ENCODE assay signal across 1 cellular context in the genomic region with DNA sequence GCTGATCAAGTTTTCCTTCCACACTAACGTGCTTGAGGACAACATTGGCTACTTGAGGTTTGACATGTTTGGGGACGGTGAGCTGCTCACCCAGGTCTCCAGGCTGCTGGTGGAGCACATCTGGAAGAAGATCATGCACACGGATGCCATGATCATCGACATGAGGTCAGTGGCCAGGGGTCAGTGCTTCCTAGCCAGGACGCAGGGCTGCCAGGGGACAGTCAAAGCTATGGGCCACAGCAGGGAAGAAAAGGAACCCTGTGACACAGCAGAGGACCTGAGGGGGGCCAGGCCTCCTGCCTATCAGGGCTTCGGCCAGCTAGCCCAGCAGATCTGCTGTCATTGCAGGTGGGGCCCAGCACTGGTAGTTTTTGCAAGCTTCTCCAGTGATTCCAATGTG.
TF ChIP-seq lines count a peak whose summit lies in the region.

No MANE protein-coding gene starts in this region.

TF ChIP-seq in H1, 55 proteins besides CTCF, POLR2A, EP300 and RAD21:
- no peak for TF ChIP-seq KDM5A (IDR thresholded peaks at IDR 0.05; ENCODE audit: low read length)
- TF ChIP-seq TAF1 (IDR thresholded peaks at IDR 0.05; ENCODE audit: low read depth, low read length), result no peak
- TF ChIP-seq KDM4A (IDR thresholded peaks at IDR 0.05; ENCODE audit: low read depth, low read length, severe bottlenecking), result no peak
- TF ChIP-seq CEBPB (IDR thresholded peaks at IDR 0.05; ENCODE audit: low read depth, low read length), result no peak
- TF ChIP-seq BCL11A (IDR thresholded peaks at IDR 0.05; ENCODE audit: low read depth in 2 of 2, low read length in 2 of 2), result no peak
- no peak for TF ChIP-seq RFX5 (IDR thresholded peaks at IDR 0.05; ENCODE audit: borderline replicate concordance, low read depth, low read length)
- TF ChIP-seq TAF7 (optimal IDR thresholded peaks at IDR 0.05; ENCODE audit: borderline replicate concordance, low read depth, low read length), result no peak
- no peak for TF ChIP-seq CREB1 (IDR thresholded peaks at IDR 0.05)
- TF ChIP-seq, protein P1, sequence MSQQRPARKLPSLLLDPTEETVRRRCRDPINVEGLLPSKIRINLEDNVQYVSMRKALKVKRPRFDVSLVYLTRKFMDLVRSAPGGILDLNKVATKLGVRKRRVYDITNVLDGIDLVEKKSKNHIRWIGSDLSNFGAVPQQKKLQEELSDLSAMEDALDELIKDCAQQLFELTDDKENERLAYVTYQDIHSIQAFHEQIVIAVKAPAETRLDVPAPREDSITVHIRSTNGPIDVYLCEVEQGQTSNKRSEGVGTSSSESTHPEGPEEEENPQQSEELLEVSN (IDR thresholded peaks at IDR 0.05), result no peak
- no peak for TF ChIP-seq SAP30 (IDR thresholded peaks at IDR 0.05; ENCODE audit: insufficient read depth, insufficient replicate concordance, low read length)
- no peak for TF ChIP-seq NRF1 (IDR thresholded peaks at IDR 0.05; ENCODE audit: low read depth, low read length)
- no peak for TF ChIP-seq YY1 (IDR thresholded peaks at IDR 0.05; ENCODE audit: low read depth, low read length)
- no peak for TF ChIP-seq SIRT6 (IDR thresholded peaks at IDR 0.05; ENCODE audit: low read length)
- TF ChIP-seq SIN3A (conservative IDR thresholded peaks at IDR 0.05 in 1 of 2, IDR thresholded peaks at IDR 0.05 in 1 of 2; ENCODE audit: low read depth in 1 of 2, low read length in 2 of 2), result no peak
- TF ChIP-seq MAFK (IDR thresholded peaks at IDR 0.05; ENCODE audit: low read depth, low read length), result no peak
- TF ChIP-seq NANOG (IDR thresholded peaks at IDR 0.05; ENCODE audit: insufficient read depth, low read depth, low read length, poor library complexity, severe bottlenecking), result no peak
- no peak for TF ChIP-seq HDAC6 (IDR thresholded peaks at IDR 0.05; ENCODE audit: low read depth, low read length)
- no peak for TF ChIP-seq RXRA (IDR thresholded peaks at IDR 0.05; ENCODE audit: insufficient read depth, low read depth, low read length)
- TF ChIP-seq SUZ12 (IDR thresholded peaks at IDR 0.05; ENCODE audit: low read length), result no peak
TF ChIP-seq in H1: peak in this region for 0.
